In the genomic region with DNA sequence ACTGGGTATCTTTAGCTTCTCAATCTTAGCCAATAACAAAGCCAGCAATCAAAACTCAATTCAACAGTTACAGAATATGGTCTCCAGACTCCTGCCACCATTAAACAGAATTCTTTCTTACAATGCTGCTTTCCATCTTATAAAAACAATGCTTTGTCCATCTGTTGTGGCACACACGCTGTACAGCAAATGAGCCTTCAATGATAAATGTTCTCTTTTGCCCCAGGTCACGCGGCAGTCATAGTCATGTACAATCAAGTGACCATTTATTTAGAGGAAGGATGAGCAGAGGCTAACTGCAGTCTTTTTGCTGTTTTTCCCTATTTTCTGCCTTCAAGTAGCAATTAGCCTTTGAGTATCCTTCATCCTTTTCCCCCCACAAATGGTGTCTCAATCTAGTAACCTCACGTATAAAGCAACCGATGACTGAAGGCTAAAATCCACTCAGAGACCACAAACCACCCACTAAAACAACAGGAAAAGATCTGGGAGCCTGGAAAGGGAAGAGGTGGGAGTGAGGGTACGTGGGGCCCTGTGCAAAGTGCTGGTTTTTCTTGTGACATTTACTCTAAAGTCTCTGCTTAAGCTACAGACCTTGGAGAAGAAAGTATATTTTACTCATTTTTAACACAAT, we compare ENCODE assay signal across 22 cellular contexts. TPM values are rescaled to one million over a fixed set of nuclear protein-coding genes. Genes with fewer than 3 reads are reported as not detected.
DNase-seq lines count a peak whose midpoint lies in the region; ATAC-seq and TF ChIP-seq lines count a peak whose summit lies in the region.
"Had no signal": no experiment of that assay in that cellular context is flagged by ENCODE, and none has a peak within 500 bp of the region (broad histone marks: within the 10 kb centered on the region; RNA-seq: fewer than 3 reads in every experiment).

No MANE protein-coding gene starts in this region.

- peak overlapping the region; percentile 50 for H3K4me2 ChIP-seq in mammary epithelial cell (ENCODE audit: insufficient read depth, low read depth, low read length)

- H3K9me3 ChIP-seq in mammary epithelial cell (replicated peaks; ENCODE audit: insufficient read depth, low read length), result peaks cover 2% of the 10 kb centered on the region
- H3K9me3 ChIP-seq: esophagus muscularis mucosa, tibial nerve had no signal

- CTCF ChIA-PET in mammary epithelial cell (lab: Charles Lee; ENCODE audit: low non-redundant PET), result no interaction called here
- CTCF ChIA-PET in MCF 10A (lab: Yijun Ruan, JAX), result interaction anchor here (0.6 to 1.2 kb wide), 2 partner anchors 79 to 86 kb away, joined by 3 read pairs; no protein-coding TSS in a partner anchor

- H3K27me3 Mint-ChIP-seq in MCF 10A (ENCODE audit: insufficient read depth, unreplicated experiment) (no peaks in the 10 kb centered on the region), chondrocyte (ENCODE audit: low read depth) (no peaks in the 10 kb centered on the region), mesothelial cell of epicardium (ENCODE audit: low read depth) (no peaks in the 10 kb centered on the region)

- no TSS peak for BruUV-seq in mammary epithelial cell (replicated peaks; lab: Mats Ljungman, UMichigan)
- BruUV-seq in MCF 10A (replicated peaks; lab: Mats Ljungman, UMichigan), result no TSS peak

- H3K4me1 Mint-ChIP-seq in MCF 10A (ENCODE audit: insufficient read depth, unreplicated experiment) (peaks cover 29% of the 10 kb centered on the region), chondrocyte (ENCODE audit: low read depth) (peaks cover 45% of the 10 kb centered on the region), mesothelial cell of epicardium (peaks cover 60% of the 10 kb centered on the region)

- H3K4me1 ChIP-seq in mammary epithelial cell (ENCODE audit: insufficient read depth, low read length), result peaks cover 37% of the 10 kb centered on the region

- H3K9me3 Mint-ChIP-seq in MCF 10A (ENCODE audit: unreplicated experiment), result no peaks in the 10 kb centered on the region
- peaks cover 9% of the 10 kb centered on the region for H3K9me3 Mint-ChIP-seq in chondrocyte (ENCODE audit: low read depth)
- peaks cover 13% of the 10 kb centered on the region for H3K9me3 Mint-ChIP-seq in mesothelial cell of epicardium

- H3K36me3 Mint-ChIP-seq in MCF 10A (ENCODE audit: insufficient read depth, unreplicated experiment), result no peaks in the 10 kb centered on the region
- H3K36me3 Mint-ChIP-seq in chondrocyte (ENCODE audit: low read depth), result no peaks in the 10 kb centered on the region
- peaks cover 14% of the 10 kb centered on the region for H3K36me3 Mint-ChIP-seq in mesothelial cell of epicardium

- POLR2A ChIA-PET in MCF 10A (lab: Yijun Ruan, JAX), result no interaction called here

- dilution Hi-C loops in mammary epithelial cell (cut with HindIII; ENCODE audit: low sequenced_read_pairs), result no loop called here

- no peaks in the 10 kb centered on the region for H3K36me3 ChIP-seq in mammary epithelial cell (ENCODE audit: insufficient read depth, low read length)
- H3K36me3 ChIP-seq: esophagus muscularis mucosa, left lung, tibial nerve had no signal

- H3K4me3 Mint-ChIP-seq in MCF 10A (ENCODE audit: unreplicated experiment), result no peak overlapping the region
- H3K4me3 Mint-ChIP-seq in chondrocyte (ENCODE audit: unreplicated experiment), result no peak overlapping the region
- H3K4me3 Mint-ChIP-seq in mesothelial cell of epicardium, result no peak overlapping the region
- H3K4me3 Mint-ChIP-seq: activated T-cell treated with anti-CD3 and anti-CD28 coated beads, Interleukin-2, amount 50 U/mL, for 72 hours had no signal

- no peak overlapping the region for H2AFZ ChIP-seq in mammary epithelial cell (ENCODE audit: low read depth, low read length)

- in situ Hi-C loops in mammary epithelial cell (cut with MboI; ENCODE audit: low sequenced_read_pairs in 2 of 2), result no loop called here

- no peak for DNase-seq in mammary epithelial cell
- no peak for DNase-seq in MCF 10A (ENCODE audit: unreplicated experiment)
- DNase-seq in chondrocyte (ENCODE audit: low spot score), result no peak
- DNase-seq in mesothelial cell of epicardium (ENCODE audit: low spot score in 2 of 2, unreplicated experiment in 2 of 2), result no peak
- DNase-seq in COLO668 (lab: John Stamatoyannopoulos, UW; ENCODE audit: unreplicated experiment), result no peak
- no peak for DNase-seq in NCI-H2171 (lab: John Stamatoyannopoulos, UW)
- DNase-seq in COLO829 (ENCODE audit: low spot score), result no peak
- DNase-seq: 8988T; activated CD8-positive, alpha-beta memory T cell treated with anti-CD3 and anti-CD28 coated beads for 24 hours; activated T-cell treated with anti-CD3 and anti-CD28 coated beads, Interleukin-2, amount 50 U/mL, for 72 hours; H7; left lung; NCI-H1694 treated with DMSO at 0.1 percent for 48 hours; NCI-H226; right cardiac atrium; stimulated activated naive CD4-positive, alpha-beta T cell had no signal

- WGBS in mammary epithelial cell (ENCODE audit: low coverage, missing lambda C conversion rate), result 46% methylated on average over 6 of the region's 6 CpGs

- H4K20me1 ChIP-seq in mammary epithelial cell (ENCODE audit: insufficient read depth, low read length), result no peaks in the 10 kb centered on the region

- no peak overlapping the region for H3K9ac ChIP-seq in mammary epithelial cell (ENCODE audit: insufficient read depth, low read length)

- ATAC-seq in GM18519 (IDR thresholded peaks at IDR 0.05; ENCODE audit: low FRiP score, unreplicated experiment), result no peak
- ATAC-seq: activated CD4-positive, CD25-positive, alpha-beta regulatory T cell treated with anti-CD3 and anti-CD28 coated beads, Interleukin-2, amount 50 U/mL, for 24 hours; activated T-cell treated with anti-CD3 and anti-CD28 coated beads, Interleukin-2, amount 50 U/mL, for 72 hours; left lung had no signal

- H3K27ac ChIP-seq in mammary epithelial cell (ENCODE audit: insufficient read depth, low read depth, low read length), result no peak overlapping the region
- H3K27ac ChIP-seq: esophagus muscularis mucosa, HL-60, left lung, SJSA1, tibial nerve had no signal

- no peak overlapping the region for H3K4me3 ChIP-seq in mammary epithelial cell (replicated peaks in 1 of 3; ENCODE audit: insufficient read depth in 1 of 3, low read depth in 2 of 3, low read length in 3 of 3)
- H3K4me3 ChIP-seq: esophagus muscularis mucosa, left lung, SJSA1, tibial nerve had no signal

- H3K79me2 ChIP-seq in mammary epithelial cell (ENCODE audit: insufficient read depth, low read length), result peaks cover 40% of the 10 kb centered on the region

- intact Hi-C loops in mammary epithelial cell (cut with micrococcal nuclease), result no loop called here
- intact Hi-C loops in MCF 10A (cut with micrococcal nuclease), result no loop called here

- no peak overlapping the region for H3K27ac Mint-ChIP-seq in MCF 10A (ENCODE audit: low read depth, unreplicated experiment)
- H3K27ac Mint-ChIP-seq in chondrocyte (ENCODE audit: unreplicated experiment), result peak overlapping the region; percentile 60
- H3K27ac Mint-ChIP-seq in mesothelial cell of epicardium, result peak overlapping the region; percentile 43
- H3K27ac Mint-ChIP-seq: activated T-cell treated with anti-CD3 and anti-CD28 coated beads, Interleukin-2, amount 50 U/mL, for 72 hours had no signal

- no peaks in the 10 kb centered on the region for H3K27me3 ChIP-seq in mammary epithelial cell (ENCODE audit: insufficient read depth, low read length)
- H3K27me3 ChIP-seq: esophagus muscularis mucosa, SJSA1, tibial nerve had no signal

- TF ChIP-seq CTCF in mammary epithelial cell (conservative IDR thresholded peaks at IDR 0.05 in 1 of 2, IDR thresholded peaks at IDR 0.05 in 1 of 2; ENCODE audit: extremely low read depth in 1 of 2, insufficient read depth in 1 of 2, low read depth in 1 of 2, low read length in 2 of 2), result no peak
- TF ChIP-seq CTCF in MCF 10A (IDR thresholded peaks at IDR 0.05; ENCODE audit: unreplicated experiment), result no peak
- no peak for TF ChIP-seq CTCF in chondrocyte (IDR thresholded peaks at IDR 0.05)
- no peak for TF ChIP-seq CTCF in mesothelial cell of epicardium (IDR thresholded peaks at IDR 0.05; ENCODE audit: unreplicated experiment)

RNA-seq across cellular contexts. Expression of a gene that starts 24.4 kb away (rescaled TPM):
- 10 to 100 TPM; 19.5 to 65.2 TPM for total RNA-seq in mammary epithelial cell
- polyA plus RNA-seq in mammary epithelial cell, result 11.0 TPM
- 31.4 TPM for polyA minus RNA-seq in mammary epithelial cell
- 33.0 and 37.2 TPM in 2 replicates for total RNA-seq in MCF 10A (2022)
- 18.2 to 25.8 TPM (median 19.1 TPM) in 3 replicates for total RNA-seq in chondrocyte
- 47.3 to 50.1 TPM (median 48.8 TPM) in 3 replicates for total RNA-seq in mesothelial cell of epicardium
